Comparison of ENCODE assay signal across 11 cellular contexts in the genomic region with DNA sequence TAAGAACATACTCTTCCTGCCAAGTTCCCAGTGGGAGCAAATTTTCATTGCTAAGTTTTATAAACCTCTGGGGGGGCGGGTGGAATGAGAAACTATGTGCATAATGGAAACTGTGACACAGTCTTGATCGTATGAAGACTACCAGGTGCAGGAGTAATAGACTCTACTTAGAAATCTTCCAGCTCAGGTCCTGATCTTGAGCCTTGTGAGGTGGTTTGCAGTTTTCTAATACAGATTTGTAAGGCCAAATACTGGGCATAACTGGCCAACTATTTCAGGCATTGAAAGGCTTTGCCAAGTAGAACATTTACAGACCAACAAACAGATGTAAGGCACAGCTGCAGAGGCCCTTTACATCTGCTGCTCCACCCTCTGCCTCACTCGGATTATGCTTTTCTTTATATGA.
DNase-seq lines count a peak whose midpoint lies in the region; ATAC-seq, FAIRE-seq and TF ChIP-seq lines count a peak whose summit lies in the region.
"Had no signal": no experiment of that assay in that cellular context is flagged by ENCODE, and none has a peak within 500 bp of the region (broad histone marks: within the 10 kb centered on the region; RNA-seq: fewer than 3 reads in every experiment).

No MANE protein-coding gene starts in this region.

- H4K20me1 ChIP-seq in SK-N-SH (ENCODE audit: insufficient read depth): no peaks in the 10 kb centered on the region

- TF ChIP-seq CTCF in SK-N-SH (IDR thresholded peaks at IDR 0.05): no peak
- TF ChIP-seq CTCF in uterus (IDR thresholded peaks at IDR 0.05): no peak

- ATAC-seq in SK-N-SH treated with all-trans-retinoic acid at 6 μM for 48 hours: peak; percentile 9; the same call in 2 of the 3 replicates
- ATAC-seq in HG03432 (IDR thresholded peaks at IDR 0.05; ENCODE audit: unreplicated experiment): peak; percentile 49
- no peak for ATAC-seq in HG03045 (IDR thresholded peaks at IDR 0.05; ENCODE audit: unreplicated experiment)
- ATAC-seq: Panc1 had no signal

- intact Hi-C loops in uterus (cut with DNase I; ENCODE audit: low total_unique reads): no loop called here

- FAIRE-seq in urothelium cell line (lab: Jason Lieb, UNC): no peak

- CTCF ChIA-PET in SK-N-SH (lab: Yijun Ruan, JAX): interaction anchor here (0.7 kb wide), 1 partner anchor 69 kb away, joined by 3 read pairs; no protein-coding TSS in a partner anchor

- H3K4me3 ChIP-seq in SK-N-SH (ENCODE audit: low read depth in 2 of 2, low read length in 1 of 2) (no peak overlapping the region), uterus (no peak overlapping the region)

- TF ChIP-seq RAD21 in SK-N-SH (IDR thresholded peaks at IDR 0.05; ENCODE audit: low read length): no peak

- H3K27me3 ChIP-seq in SK-N-SH (ENCODE audit: insufficient read depth) (no peaks in the 10 kb centered on the region), uterus (no peaks in the 10 kb centered on the region)

- H3K9me3 ChIP-seq in SK-N-SH: no peaks in the 10 kb centered on the region
- H3K9me3 ChIP-seq in uterus: no peaks in the 10 kb centered on the region

- POLR2A ChIA-PET in SK-N-SH (lab: Yijun Ruan, JAX): no interaction called here

- H2AFZ ChIP-seq in SK-N-SH (ENCODE audit: low read depth): no peak overlapping the region

- peaks cover 47% of the 10 kb centered on the region; the same call in 1 of the 2 replicates for H3K79me2 ChIP-seq in SK-N-SH (ENCODE audit: insufficient read depth)

- peaks cover 49 to 81% of the 10 kb centered on the region in 2 experiments for H3K36me3 ChIP-seq in SK-N-SH (replicated peaks in 1 of 2; ENCODE audit: control insufficient read depth in 1 of 2, insufficient read depth in 2 of 2, low read length in 1 of 2)
- H3K36me3 ChIP-seq in uterus: no peaks in the 10 kb centered on the region

- peak overlapping the region in 1 of 2 experiments; percentile 30; a peak in 1 of 4 replicates for H3K27ac ChIP-seq in SK-N-SH (ENCODE audit: low read depth in 2 of 2, low read length in 1 of 2)
- peak overlapping the region; percentile 39 to 78 for H3K27ac ChIP-seq in uterus
- H3K27ac ChIP-seq: HL-60 had no signal

- H3F3A ChIP-seq in SK-N-SH (replicated peaks; ENCODE audit: insufficient read depth): peaks cover 5% of the 10 kb centered on the region

- no peak overlapping the region for H3K9ac ChIP-seq in SK-N-SH

- no peak overlapping the region for H3K4me2 ChIP-seq in SK-N-SH

- no peak for TF ChIP-seq POLR2A in uterus (IDR thresholded peaks at IDR 0.05)

- no peaks in the 10 kb centered on the region for H3K9me2 ChIP-seq in SK-N-SH

- 84% methylated on average over 3 of the region's 3 CpGs for WGBS in SK-N-SH (ENCODE audit: low lambda C conversion rate)

- DNase-seq in SK-N-SH: no peak
- peak; percentile 79 for DNase-seq in fibroblast of the conjunctiva (ENCODE audit: low read depth)
- peak; percentile 25 to 35 for DNase-seq in uterus
- DNase-seq in urothelium cell line (ENCODE audit: low spot score): no peak
- no peak for DNase-seq in RPMI8226
- DNase-seq: ACHN had no signal

- no peak for TF ChIP-seq EP300 in SK-N-SH (IDR thresholded peaks at IDR 0.05; ENCODE audit: borderline replicate concordance in 1 of 2, low read depth in 1 of 2, low read length in 1 of 2)

- H3K4me1 ChIP-seq in SK-N-SH (ENCODE audit: control insufficient read depth in 1 of 2, insufficient read depth in 2 of 2, low read depth in 1 of 2, low read length in 1 of 2): peaks cover 8 to 25% of the 10 kb centered on the region in 2 experiments; a peak in 2 of 4 replicates
- H3K4me1 ChIP-seq in uterus: no peaks in the 10 kb centered on the region

TF ChIP-seq in SK-N-SH treated with all-trans-retinoic acid at 6 μM for 48 hours, 23 proteins besides CTCF, POLR2A, EP300 and RAD21 (continues in another document):
- TF ChIP-seq, protein P1, sequence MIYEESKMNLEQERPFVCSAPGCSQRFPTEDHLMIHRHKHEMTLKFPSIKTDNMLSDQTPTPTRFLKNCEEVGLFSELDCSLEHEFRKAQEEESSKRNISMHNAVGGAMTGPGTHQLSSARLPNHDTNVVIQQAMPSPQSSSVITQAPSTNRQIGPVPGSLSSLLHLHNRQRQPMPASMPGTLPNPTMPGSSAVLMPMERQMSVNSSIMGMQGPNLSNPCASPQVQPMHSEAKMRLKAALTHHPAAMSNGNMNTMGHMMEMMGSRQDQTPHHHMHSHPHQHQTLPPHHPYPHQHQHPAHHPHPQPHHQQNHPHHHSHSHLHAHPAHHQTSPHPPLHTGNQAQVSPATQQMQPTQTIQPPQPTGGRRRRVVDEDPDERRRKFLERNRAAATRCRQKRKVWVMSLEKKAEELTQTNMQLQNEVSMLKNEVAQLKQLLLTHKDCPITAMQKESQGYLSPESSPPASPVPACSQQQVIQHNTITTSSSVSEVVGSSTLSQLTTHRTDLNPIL (CRISPR knock-in tag; IDR thresholded peaks at IDR 0.05; ENCODE audit: low read depth): no peak
- TF ChIP-seq TOX (CRISPR knock-in tag; IDR thresholded peaks at IDR 0.05; ENCODE audit: borderline replicate concordance) (no peak), GLIS3 (CRISPR knock-in tag; IDR thresholded peaks at IDR 0.05) (no peak), ZFP3 (CRISPR knock-in tag; IDR thresholded peaks at IDR 0.05) (no peak), OSR1 (CRISPR knock-in tag; IDR thresholded peaks at IDR 0.05) (no peak), ESRRG (CRISPR knock-in tag; IDR thresholded peaks at IDR 0.05) (no peak), CSDC2 (CRISPR knock-in tag; IDR thresholded peaks at IDR 0.05) (no peak)
- TF ChIP-seq, protein P2, sequence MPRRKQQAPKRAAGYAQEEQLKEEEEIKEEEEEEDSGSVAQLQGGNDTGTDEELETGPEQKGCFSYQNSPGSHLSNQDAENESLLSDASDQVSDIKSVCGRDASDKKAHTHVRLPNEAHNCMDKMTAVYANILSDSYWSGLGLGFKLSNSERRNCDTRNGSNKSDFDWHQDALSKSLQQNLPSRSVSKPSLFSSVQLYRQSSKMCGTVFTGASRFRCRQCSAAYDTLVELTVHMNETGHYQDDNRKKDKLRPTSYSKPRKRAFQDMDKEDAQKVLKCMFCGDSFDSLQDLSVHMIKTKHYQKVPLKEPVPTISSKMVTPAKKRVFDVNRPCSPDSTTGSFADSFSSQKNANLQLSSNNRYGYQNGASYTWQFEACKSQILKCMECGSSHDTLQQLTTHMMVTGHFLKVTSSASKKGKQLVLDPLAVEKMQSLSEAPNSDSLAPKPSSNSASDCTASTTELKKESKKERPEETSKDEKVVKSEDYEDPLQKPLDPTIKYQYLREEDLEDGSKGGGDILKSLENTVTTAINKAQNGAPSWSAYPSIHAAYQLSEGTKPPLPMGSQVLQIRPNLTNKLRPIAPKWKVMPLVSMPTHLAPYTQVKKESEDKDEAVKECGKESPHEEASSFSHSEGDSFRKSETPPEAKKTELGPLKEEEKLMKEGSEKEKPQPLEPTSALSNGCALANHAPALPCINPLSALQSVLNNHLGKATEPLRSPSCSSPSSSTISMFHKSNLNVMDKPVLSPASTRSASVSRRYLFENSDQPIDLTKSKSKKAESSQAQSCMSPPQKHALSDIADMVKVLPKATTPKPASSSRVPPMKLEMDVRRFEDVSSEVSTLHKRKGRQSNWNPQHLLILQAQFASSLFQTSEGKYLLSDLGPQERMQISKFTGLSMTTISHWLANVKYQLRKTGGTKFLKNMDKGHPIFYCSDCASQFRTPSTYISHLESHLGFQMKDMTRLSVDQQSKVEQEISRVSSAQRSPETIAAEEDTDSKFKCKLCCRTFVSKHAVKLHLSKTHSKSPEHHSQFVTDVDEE (CRISPR knock-in tag; IDR thresholded peaks at IDR 0.05): no peak

TF ChIP-seq in SK-N-SH, 30 proteins besides CTCF, POLR2A, EP300 and RAD21 (continues in another document):
- no peak for TF ChIP-seq TCF12 (IDR thresholded peaks at IDR 0.05)
- TF ChIP-seq POLR2AphosphoS5 (IDR thresholded peaks at IDR 0.05; ENCODE audit: low read depth, low read length): no peak
- TF ChIP-seq, protein P3, sequence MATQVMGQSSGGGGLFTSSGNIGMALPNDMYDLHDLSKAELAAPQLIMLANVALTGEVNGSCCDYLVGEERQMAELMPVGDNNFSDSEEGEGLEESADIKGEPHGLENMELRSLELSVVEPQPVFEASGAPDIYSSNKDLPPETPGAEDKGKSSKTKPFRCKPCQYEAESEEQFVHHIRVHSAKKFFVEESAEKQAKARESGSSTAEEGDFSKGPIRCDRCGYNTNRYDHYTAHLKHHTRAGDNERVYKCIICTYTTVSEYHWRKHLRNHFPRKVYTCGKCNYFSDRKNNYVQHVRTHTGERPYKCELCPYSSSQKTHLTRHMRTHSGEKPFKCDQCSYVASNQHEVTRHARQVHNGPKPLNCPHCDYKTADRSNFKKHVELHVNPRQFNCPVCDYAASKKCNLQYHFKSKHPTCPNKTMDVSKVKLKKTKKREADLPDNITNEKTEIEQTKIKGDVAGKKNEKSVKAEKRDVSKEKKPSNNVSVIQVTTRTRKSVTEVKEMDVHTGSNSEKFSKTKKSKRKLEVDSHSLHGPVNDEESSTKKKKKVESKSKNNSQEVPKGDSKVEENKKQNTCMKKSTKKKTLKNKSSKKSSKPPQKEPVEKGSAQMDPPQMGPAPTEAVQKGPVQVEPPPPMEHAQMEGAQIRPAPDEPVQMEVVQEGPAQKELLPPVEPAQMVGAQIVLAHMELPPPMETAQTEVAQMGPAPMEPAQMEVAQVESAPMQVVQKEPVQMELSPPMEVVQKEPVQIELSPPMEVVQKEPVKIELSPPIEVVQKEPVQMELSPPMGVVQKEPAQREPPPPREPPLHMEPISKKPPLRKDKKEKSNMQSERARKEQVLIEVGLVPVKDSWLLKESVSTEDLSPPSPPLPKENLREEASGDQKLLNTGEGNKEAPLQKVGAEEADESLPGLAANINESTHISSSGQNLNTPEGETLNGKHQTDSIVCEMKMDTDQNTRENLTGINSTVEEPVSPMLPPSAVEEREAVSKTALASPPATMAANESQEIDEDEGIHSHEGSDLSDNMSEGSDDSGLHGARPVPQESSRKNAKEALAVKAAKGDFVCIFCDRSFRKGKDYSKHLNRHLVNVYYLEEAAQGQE (IDR thresholded peaks at IDR 0.05; ENCODE audit: low read depth, low read length): no peak
- TF ChIP-seq NRF1 (IDR thresholded peaks at IDR 0.05; ENCODE audit: low read depth, low read length): no peak
- no peak for TF ChIP-seq MEF2A (IDR thresholded peaks at IDR 0.05; ENCODE audit: borderline replicate concordance, low read depth)
- TF ChIP-seq NFIC (IDR thresholded peaks at IDR 0.05; ENCODE audit: borderline replicate concordance): no peak

Comparison
In these comparisons a context has a peak if more than half of its experiments do, and no peak if none do; other contexts are left out.
1. DNase-seq: peak in fibroblast of the conjunctiva (single experiment) and uterus (2 of 2); none in SK-N-SH (single experiment), urothelium cell line (single experiment) and RPMI8226 (single experiment).